In genomic region chr1:212629450-212630158, GRCh38 we compare ENCODE assay signal across 1 cellular context.
TF ChIP-seq lines count a peak whose summit lies in the region.

No MANE protein-coding gene starts in this region.

TF ChIP-seq in K562, 482 proteins besides CTCF, POLR2A, EP300 and RAD21 (continued from another document):
- TF ChIP-seq ZBTB2 (IDR thresholded peaks at IDR 0.05), result no peak
- TF ChIP-seq CREM (IDR thresholded peaks at IDR 0.05; ENCODE audit: low read depth), result no peak; the same call in 1 of the 2 replicates
- no peak for TF ChIP-seq RHOXF2B (CRISPR knock-in tag; conservative IDR thresholded peaks at IDR 0.05)
- TF ChIP-seq KDM4B (IDR thresholded peaks at IDR 0.05; ENCODE audit: borderline replicate concordance in 2 of 2, low read depth in 1 of 2), result no peak
- TF ChIP-seq RBM22 (IDR thresholded peaks at IDR 0.05; ENCODE audit: low read depth, low read length, poor library complexity, severe bottlenecking), result no peak
- TF ChIP-seq POU5F1 (IDR thresholded peaks at IDR 0.05; ENCODE audit: borderline replicate concordance, low read depth, low read length, partially characterized antibody), result peak; percentile 7
- no peak for TF ChIP-seq ZNF395 (CRISPR knock-in tag; IDR thresholded peaks at IDR 0.05)
- TF ChIP-seq TEAD1 (CRISPR knock-in tag; IDR thresholded peaks at IDR 0.05), result peak in 1 of 2 experiments; percentile 69; a peak in 1 of 4 replicates
- TF ChIP-seq ZBTB11 (CRISPR knock-in tag; IDR thresholded peaks at IDR 0.05), result no peak
- no peak for TF ChIP-seq CTCFL (IDR thresholded peaks at IDR 0.05; ENCODE audit: borderline replicate concordance, insufficient read depth, low read depth, low read length, poor library complexity, severe bottlenecking)
- 0 out of 2 replicates have a peak, but pooled peaks have one; percentile 62 for TF ChIP-seq ARID4B (CRISPR knock-in tag; IDR thresholded peaks at IDR 0.05)
- no peak for TF ChIP-seq PML (IDR thresholded peaks at IDR 0.05; ENCODE audit: low read length)
- TF ChIP-seq CBX1 (IDR thresholded peaks at IDR 0.05; ENCODE audit: low read depth), result no peak
- TF ChIP-seq MAZ (CRISPR knock-in tag; conservative IDR thresholded peaks at IDR 0.05 in 1 of 2, IDR thresholded peaks at IDR 0.05 in 1 of 2), result no peak
- TF ChIP-seq MCM5 (IDR thresholded peaks at IDR 0.05; ENCODE audit: low read depth), result no peak
- 0 out of 2 replicates have a peak, but pooled peaks have one; percentile 36 for TF ChIP-seq FOXP1 (CRISPR knock-in tag; IDR thresholded peaks at IDR 0.05)
- 0 out of 2 replicates have a peak, but pooled peaks have one; percentile 11 for TF ChIP-seq ZNF764 (CRISPR knock-in tag; IDR thresholded peaks at IDR 0.05; ENCODE audit: low read depth)
- no peak for TF ChIP-seq ZMIZ1 (IDR thresholded peaks at IDR 0.05; ENCODE audit: low read depth in 2 of 2, low read length in 2 of 2)
- TF ChIP-seq ADNP (tag; IDR thresholded peaks at IDR 0.05), result no peak
- TF ChIP-seq HMBOX1 (IDR thresholded peaks at IDR 0.05), result no peak
- no peak for TF ChIP-seq PBX2 (CRISPR knock-in tag; IDR thresholded peaks at IDR 0.05; ENCODE audit: low read depth)
- no peak for TF ChIP-seq PBX2 (tag; conservative IDR thresholded peaks at IDR 0.05; ENCODE audit: low read depth)
- TF ChIP-seq ZNF121 (CRISPR knock-in tag; conservative IDR thresholded peaks at IDR 0.05), result no peak
- no peak for TF ChIP-seq ZNF717 (CRISPR knock-in tag; IDR thresholded peaks at IDR 0.05)
- TF ChIP-seq ESRRB (CRISPR knock-in tag; IDR thresholded peaks at IDR 0.05; ENCODE audit: borderline replicate concordance), result no peak
- no peak for TF ChIP-seq FOXK1 (CRISPR knock-in tag; IDR thresholded peaks at IDR 0.05; ENCODE audit: borderline replicate concordance)
- TF ChIP-seq ZKSCAN3 (CRISPR knock-in tag; IDR thresholded peaks at IDR 0.05), result no peak
- TF ChIP-seq ZHX1 (conservative IDR thresholded peaks at IDR 0.05; ENCODE audit: low read length), result no peak
- no peak for TF ChIP-seq HOXB6 (CRISPR knock-in tag; IDR thresholded peaks at IDR 0.05; ENCODE audit: borderline replicate concordance)
